Comparison of ENCODE assay signal across 22 cellular contexts in genomic region chr17:81996232-81996756, GRCh38. TPM values are rescaled to one million over a fixed set of nuclear protein-coding genes. Genes with fewer than 3 reads are reported as not detected.
"Had no signal": no experiment of that assay in that cellular context is flagged by ENCODE, and none has a peak within 500 bp of the region (broad histone marks: within the 10 kb centered on the region; RNA-seq: fewer than 3 reads in every experiment).

No MANE protein-coding gene starts in this region.

- H3K27me3 Mint-ChIP-seq: naive thymus-derived CD4-positive, alpha-beta T cell; progenitor cell of endocrine pancreas; type B pancreatic cell had no signal

- H3K27me3 ChIP-seq: colonic mucosa, foreskin keratinocyte, pancreas, suprapubic skin, thyroid gland, uterus had no signal

- H3K27ac ChIP-seq: colonic mucosa, foreskin keratinocyte, pancreas, suprapubic skin, uterus had no signal

- H3K4me1 ChIP-seq: foreskin keratinocyte, uterus had no signal

- DNase-seq: colonic mucosa; dermis blood vessel endothelial cell; erythroblast; foreskin keratinocyte; kidney glomerular epithelial cell; mammary epithelial cell; naive thymus-derived CD4-positive, alpha-beta T cell; nucleus accumbens; small intestine; stimulated activated CD4-positive, alpha-beta T cell treated with anti-CD3 and anti-CD28 coated beads, Interleukin-12 subunit alpha, Interleukin-12 subunit beta, amount 100 ng/mL, for 4 hours; stimulated activated naive CD4-positive, alpha-beta T cell; thyroid gland; uterus had no signal

- H3K4me3 Mint-ChIP-seq: naive thymus-derived CD4-positive, alpha-beta T cell; type B pancreatic cell had no signal

- H3K9me3 ChIP-seq: colonic mucosa, pancreas, suprapubic skin, thyroid gland, uterus had no signal

- H3K36me3 ChIP-seq: colonic mucosa, pancreas, thyroid gland, uterus had no signal

- H3K27ac Mint-ChIP-seq: naive thymus-derived CD4-positive, alpha-beta T cell; progenitor cell of endocrine pancreas; type B pancreatic cell had no signal

- ATAC-seq: foreskin keratinocyte; left lobe of liver; naive thymus-derived CD4-positive, alpha-beta T cell; pancreas had no signal

- H3K9me3 Mint-ChIP-seq: naive thymus-derived CD4-positive, alpha-beta T cell; type B pancreatic cell had no signal

- H3K4me3 ChIP-seq: colonic mucosa, pancreas, suprapubic skin, thyroid gland, uterus had no signal

RNA-seq across cellular contexts. Expression of gene RAC3, which starts 35.2 kb away (rescaled TPM):
- polyA plus RNA-seq: naive thymus-derived CD4-positive, alpha-beta T cell had no signal

RNA-seq across cellular contexts. Expression of gene NOTUM, which starts 35.3 kb away (rescaled TPM):
- total RNA-seq: dermis blood vessel endothelial cell, endothelial cell of umbilical vein, foreskin keratinocyte, mammary epithelial cell, mesenteric fat pad, mononuclear cell had no signal
- polyA plus RNA-seq: endothelial cell of umbilical vein, foreskin keratinocyte, neural cell had no signal
